Comparison of ENCODE assay signal across 9 cellular contexts in genomic region chr20:43916073-43916874, GRCh38. TPM values are rescaled to one million over a fixed set of nuclear protein-coding genes. Genes with fewer than 3 reads are reported as not detected.
DNase-seq lines count a peak whose midpoint lies in the region; ATAC-seq and TF ChIP-seq lines count a peak whose summit lies in the region.
"Had no signal": no experiment of that assay in that cellular context is flagged by ENCODE, and none has a peak within 500 bp of the region (broad histone marks: within the 10 kb centered on the region; RNA-seq: fewer than 3 reads in every experiment).

No MANE protein-coding gene starts in this region.

- H3K4me3 ChIP-seq in SJCRH30 (peak overlapping the region; percentile 59), fibroblast of pulmonary artery (replicated peaks; ENCODE audit: low read depth, low read length) (peak overlapping the region; percentile 65), thyroid gland (replicated peaks in 1 of 3) (peak overlapping the region in 1 of 3 donors; percentile 27)

- H3K9me3 ChIP-seq in SJCRH30 (replicated peaks) (peaks cover 11% of the 10 kb centered on the region), thyroid gland (no peaks in the 10 kb centered on the region)

- POLR2A ChIA-PET in GM10248 (lab: Yijun Ruan, JAX) = no interaction called here

- no peak for ATAC-seq in GM21737 (IDR thresholded peaks at IDR 0.05; ENCODE audit: unreplicated experiment)

- 20 to 34% methylated on average over 15 to 21 of the region's 50 CpGs for WGBS in thyroid gland, 2 donors

- no peak for TF ChIP-seq POLR2A in thyroid gland (IDR thresholded peaks at IDR 0.05)

- H3K4me3 Mint-ChIP-seq in progenitor cell of endocrine pancreas (ENCODE audit: low read depth) = peak overlapping the region; percentile 72

- peaks cover 7% of the 10 kb centered on the region for H3K4me1 Mint-ChIP-seq in progenitor cell of endocrine pancreas (ENCODE audit: low read depth)

- no peaks in the 10 kb centered on the region for H3K27me3 ChIP-seq in SJCRH30
- peaks cover 14% of the 10 kb centered on the region for H3K27me3 ChIP-seq in thyroid gland

- peak; percentile 54 for DNase-seq in GM03348 (ENCODE audit: low spot score)
- peak; percentile 49 to 50 for DNase-seq in SJCRH30
- DNase-seq in fibroblast of pulmonary artery (ENCODE audit: low read depth) = peak; percentile 33
- no peak for DNase-seq in progenitor cell of endocrine pancreas (ENCODE audit: low spot score, unreplicated experiment)
- no peak for DNase-seq in GM10248 (ENCODE audit: extremely low spot score)
- no peak for DNase-seq in NCI-H146 (lab: John Stamatoyannopoulos, UW)
- DNase-seq in thyroid gland = no peak

- H3K36me3 ChIP-seq in SJCRH30 (no peaks in the 10 kb centered on the region), thyroid gland (no peaks in the 10 kb centered on the region)

- intact Hi-C loops in thyroid gland (cut with DNase I) = loop anchor here (10.0 kb wide), 1 partner anchor 59 kb away; no protein-coding TSS in a partner anchor

- TF ChIP-seq CTCF in fibroblast of pulmonary artery (IDR thresholded peaks at IDR 0.05; ENCODE audit: low read length, missing control alignments) (no peak), progenitor cell of endocrine pancreas (IDR thresholded peaks at IDR 0.05; ENCODE audit: unreplicated experiment) (no peak), GM10248 (IDR thresholded peaks at IDR 0.05; ENCODE audit: control extremely low read depth, extremely low read depth, low read depth, missing control alignments) (no peak), thyroid gland (IDR thresholded peaks at IDR 0.05) (no peak)

- no peaks in the 10 kb centered on the region for H3K4me1 ChIP-seq in SJCRH30
- H3K4me1 ChIP-seq in thyroid gland = peaks cover 6 to 15% of the 10 kb centered on the region in 2 donors

- H3K36me3 Mint-ChIP-seq in progenitor cell of endocrine pancreas (ENCODE audit: insufficient read depth) = no peaks in the 10 kb centered on the region

- peaks cover 56% of the 10 kb centered on the region for H3K27me3 Mint-ChIP-seq in progenitor cell of endocrine pancreas

- no peak overlapping the region for H3K27ac ChIP-seq in SJCRH30
- H3K27ac ChIP-seq in thyroid gland = peak overlapping the region in 1 of 3 donors; percentile 26

- CTCF ChIA-PET in GM10248 (lab: Yijun Ruan, JAX) = interaction anchor here (0.7 to 1.3 kb wide), 2 partner anchors 15 to 77 kb away, joined by 3 read pairs; no protein-coding TSS in a partner anchor

- H3K27ac Mint-ChIP-seq in progenitor cell of endocrine pancreas = no peak overlapping the region

- peaks cover 14% of the 10 kb centered on the region for H3K9me3 Mint-ChIP-seq in progenitor cell of endocrine pancreas (ENCODE audit: low read depth)

RNA-seq across cellular contexts. Expression of gene TOX2, which starts 1.6 kb away (rescaled TPM):
- 7.9 and 10.1 TPM in 2 replicates for total RNA-seq in SJCRH30 (2014; rRNA removed; shearing (Covaris generic))
- total RNA-seq in progenitor cell of endocrine pancreas (2.5 and 2.8 TPM in 2 replicates), thyroid gland (1 to 10 TPM; 3.4 to 7.7 (median 5.2) TPM)
- total RNA-seq: renal cortical epithelial cell had no signal

Comparison
In these comparisons a context has a peak if more than half of its experiments do, and no peak if none do; other contexts are left out.
1. DNase-seq: peak in GM03348 (single experiment), SJCRH30 (2 of 2) and fibroblast of pulmonary artery (single experiment); none in progenitor cell of endocrine pancreas (single experiment), GM10248 (single experiment), NCI-H146 (single experiment) and thyroid gland (0 of 2).